ENCODE assay signal across 17 cellular contexts in genomic region chr7:25583655-25584054, GRCh38.
DNase-seq lines count a peak whose midpoint lies in the region; ATAC-seq lines count a peak whose summit lies in the region.
"Had no signal": no experiment of that assay in that cellular context is flagged by ENCODE, and none has a peak within 500 bp of the region (broad histone marks: within the 10 kb centered on the region; RNA-seq: fewer than 3 reads in every experiment).

No MANE protein-coding gene starts in this region.

- peak; percentile 43 for DNase-seq in DMS 273 (lab: John Stamatoyannopoulos, UW; ENCODE audit: unreplicated experiment)
- DNase-seq in DMS 273 treated with DMSO at 0.1 percent for 48 hours (lab: John Stamatoyannopoulos, UW): no peak
- peak; percentile 68 for DNase-seq in Ammon's horn (ENCODE audit: low spot score)
- DNase-seq in cerebellar cortex (ENCODE audit: low spot score): peak; percentile 11
- DNase-seq in midbrain (lab: John Stamatoyannopoulos, UW): peak; percentile 8
- no peak for DNase-seq in G401 (ENCODE audit: low spot score)
- DNase-seq in activated T-cell treated with anti-CD3 and anti-CD28 coated beads, Interleukin-2, amount 50 U/mL, for 72 hours: no peak
- DNase-seq: Calu3; CD4-positive, alpha-beta T cell; DMS153; DMS79 treated with DMSO at 0.1 percent for 48 hours; EL; GDM1; HCEC 1CT; HFFc6 had no signal

- H3K27ac Mint-ChIP-seq in activated T-cell treated with anti-CD3 and anti-CD28 coated beads, Interleukin-2, amount 50 U/mL, for 72 hours: no peak overlapping the region
- H3K27ac Mint-ChIP-seq: CD4-positive, alpha-beta T cell; HFFc6 had no signal

- no peaks in the 10 kb centered on the region for H3K36me3 Mint-ChIP-seq in activated T-cell treated with anti-CD3 and anti-CD28 coated beads, Interleukin-2, amount 50 U/mL, for 72 hours (ENCODE audit: insufficient read depth in 2 of 2)

- no peak overlapping the region for H3K4me3 Mint-ChIP-seq in activated T-cell treated with anti-CD3 and anti-CD28 coated beads, Interleukin-2, amount 50 U/mL, for 72 hours
- H3K4me3 Mint-ChIP-seq: CD4-positive, alpha-beta T cell; HFFc6 had no signal

- no peaks in the 10 kb centered on the region for H3K4me1 Mint-ChIP-seq in activated T-cell treated with anti-CD3 and anti-CD28 coated beads, Interleukin-2, amount 50 U/mL, for 72 hours (ENCODE audit: low read depth)

- ATAC-seq in HG03520 (IDR thresholded peaks at IDR 0.05; ENCODE audit: unreplicated experiment): no peak
- ATAC-seq in activated T-cell treated with anti-CD3 and anti-CD28 coated beads, Interleukin-2, amount 50 U/mL, for 72 hours (replicated peaks in 1 of 2): no peak
- ATAC-seq: HepG2 had no signal

- in situ Hi-C loops in G401 (cut with HindIII; ENCODE audit: low sequenced_read_pairs): no loop called here

- peaks cover 7% of the 10 kb centered on the region for H3K27me3 Mint-ChIP-seq in activated T-cell treated with anti-CD3 and anti-CD28 coated beads, Interleukin-2, amount 50 U/mL, for 72 hours (ENCODE audit: low read depth)

- no peaks in the 10 kb centered on the region for H3K9me3 Mint-ChIP-seq in activated T-cell treated with anti-CD3 and anti-CD28 coated beads, Interleukin-2, amount 50 U/mL, for 72 hours
- H3K9me3 Mint-ChIP-seq: CD4-positive, alpha-beta T cell had no signal

Comparison
In these comparisons a context has a peak if more than half of its experiments do, and no peak if none do; other contexts are left out.
1. DNase-seq: peak in DMS 273 (single experiment), Ammon's horn (single experiment), cerebellar cortex (single experiment) and midbrain (single experiment); none in DMS 273 treated with DMSO at 0.1 percent for 48 hours (single experiment), G401 (single experiment) and activated T-cell treated with anti-CD3 and anti-CD28 coated beads, Interleukin-2, amount 50 U/mL, for 72 hours (0 of 2).